Comparison of ENCODE assay signal across 34 cellular contexts in genomic region chr19:7983995-7984837, GRCh38. TPM values are rescaled to one million over a fixed set of nuclear protein-coding genes. Genes with fewer than 3 reads are reported as not detected.
DNase-seq lines count a peak whose midpoint lies in the region; ATAC-seq, FAIRE-seq and TF ChIP-seq lines count a peak whose summit lies in the region.
"Had no signal": no experiment of that assay in that cellular context is flagged by ENCODE, and none has a peak within 500 bp of the region (broad histone marks: within the 10 kb centered on the region; RNA-seq: fewer than 3 reads in every experiment).

No MANE protein-coding gene starts in this region.

- H2AK5ac ChIP-seq in H1 (ENCODE audit: low read depth, low read length) = no peak overlapping the region

- no peaks in the 10 kb centered on the region for H3K9me3 Mint-ChIP-seq in stimulated activated effector memory CD8-positive, alpha-beta T cell treated with anti-CD3 and anti-CD28 coated beads, Interleukin-12 subunit alpha, Interleukin-12 subunit beta, amount 100 ng/mL, for 72 hours
- H3K9me3 Mint-ChIP-seq: activated CD4-positive, alpha-beta memory T cell treated with anti-CD3 and anti-CD28 coated beads, Interleukin-2, amount 10 ng/mL, durations not matched to agents 7 days and 5 days; CD4-positive, CD25-positive, alpha-beta regulatory T cell; stimulated activated naive CD8-positive, alpha-beta T cell treated with anti-CD3 and anti-CD28 coated beads, Interleukin-15, Interleukin-2, amounts not matched to agents 100 ng/mL and 50 ng/mL, for 24 hours had no signal

- no peaks in the 10 kb centered on the region for H3K23me2 ChIP-seq in H1 (ENCODE audit: low read depth, low read length)

- no peak overlapping the region for H2BK12ac ChIP-seq in H1 (ENCODE audit: low read depth, low read length)

- FAIRE-seq in H1 (lab: Jason Lieb, UNC) = no peak
- FAIRE-seq in kidney (lab: Jason Lieb, UNC) = no peak
- FAIRE-seq: D721Med, HTR-8/SVneo, pancreas had no signal

- CTCF ChIA-PET in H1 (lab: Charles Lee; ENCODE audit: partially characterized antibody) = interaction anchor here (0.9 to 1.8 kb wide), 3 partner anchors 12 to 17 kb away, joined by 4 to 6 read pairs (median 5); no protein-coding TSS in a partner anchor

- no peaks in the 10 kb centered on the region for H3K27me3 ChIP-seq in H1 (replicated peaks in 1 of 4; ENCODE audit: control insufficient read depth in 3 of 4, extremely low read depth in 1 of 4, insufficient read depth in 3 of 4, low read length in 3 of 4)
- H3K27me3 ChIP-seq: adrenal gland, pancreas, testis, uterus had no signal

- 96% methylated on average over 13 of the region's 14 CpGs; no CpG with 5 or more reads in 1 of the 2 experiments for WGBS in H1 (ENCODE audit: extremely low coverage in 1 of 2, insufficient coverage in 1 of 2, insufficient read length in 1 of 2, insufficient replicate concordance in 2 of 2, low coverage in 1 of 2, low lambda C conversion rate in 2 of 2, missing lambda C conversion rate in 1 of 2), 2 experiments

- H3K27ac ChIP-seq in H1 (ENCODE audit: low read depth, low read length) (no peak overlapping the region), kidney (ENCODE audit: low read depth in 2 of 2, low read length in 2 of 2) (peak overlapping the region; percentile 69 to 81)
- H3K27ac ChIP-seq: adrenal gland, GM23248, KMS-11, pancreas, testis had no signal

- TF ChIP-seq RAD21 in H1 (IDR thresholded peaks at IDR 0.05 in 1 of 2, conservative IDR thresholded peaks at IDR 0.05 in 1 of 2; ENCODE audit: low read depth in 2 of 2, low read length in 2 of 2) = no peak

- H4K5ac ChIP-seq in H1 (ENCODE audit: insufficient read length, low read depth, low read length) = no peak overlapping the region

- peaks cover 70% of the 10 kb centered on the region for H3K36me3 Mint-ChIP-seq in stimulated activated effector memory CD8-positive, alpha-beta T cell treated with anti-CD3 and anti-CD28 coated beads, Interleukin-12 subunit alpha, Interleukin-12 subunit beta, amount 100 ng/mL, for 72 hours

- no peak overlapping the region for H3K14ac ChIP-seq in H1 (ENCODE audit: insufficient read length)

- H2BK120ac ChIP-seq in H1 (replicated peaks; ENCODE audit: low read depth, low read length) = no peak overlapping the region

- ATAC-seq in Right ventricle myocardium superior (ENCODE audit: poor library complexity) (peak; percentile 25), Right ventricle myocardium inferior (no peak), HG02852 (IDR thresholded peaks at IDR 0.05; ENCODE audit: unreplicated experiment) (no peak)
- no peak for ATAC-seq in stimulated activated effector memory CD8-positive, alpha-beta T cell treated with anti-CD3 and anti-CD28 coated beads, Interleukin-12 subunit alpha, Interleukin-12 subunit beta, amount 100 ng/mL, for 72 hours
- ATAC-seq: mucosa of descending colon, pancreas had no signal

- no peak overlapping the region for H3K23ac ChIP-seq in H1 (ENCODE audit: insufficient read length)

- TF ChIP-seq CTCF in H1 (IDR thresholded peaks at IDR 0.05; ENCODE audit: control extremely low read depth in 1 of 3, insufficient read depth in 1 of 3, low read depth in 1 of 3, low read length in 3 of 3) (no peak), kidney (IDR thresholded peaks at IDR 0.05; ENCODE audit: borderline replicate concordance, extremely low read depth, insufficient read depth) (no peak)

- no peak for TF ChIP-seq EP300 in H1 (IDR thresholded peaks at IDR 0.05; ENCODE audit: borderline replicate concordance in 1 of 2, low read depth in 2 of 2, low read length in 2 of 2)

- H2AFZ ChIP-seq in H1 (ENCODE audit: low read length) = no peak overlapping the region
- H2AFZ ChIP-seq: GM23248 had no signal

- no peak overlapping the region for H3K18ac ChIP-seq in H1 (ENCODE audit: extremely low read depth, low read length)

- H3K79me2 ChIP-seq in H1 (ENCODE audit: control insufficient read depth in 1 of 2, insufficient read depth in 2 of 2, low read length in 2 of 2) = peaks cover 0 to 57% of the 10 kb centered on the region in 2 experiments; a peak in 3 of 4 replicates

- no peak overlapping the region for H3K4me2 ChIP-seq in H1 (ENCODE audit: insufficient read depth in 1 of 2, low read depth in 2 of 2, low read length in 2 of 2)
- H3K4me2 ChIP-seq: KMS-11, smooth muscle cell had no signal

- H4K91ac ChIP-seq in H1 (replicated peaks; ENCODE audit: insufficient read length, low read length) = no peak overlapping the region

- DNase-seq in Right ventricle myocardium superior (peak; percentile 34), Right ventricle myocardium inferior (ENCODE audit: missing footprints) (no peak), H1 (ENCODE audit: low read depth in 1 of 2, low spot score in 2 of 2) (no peak), kidney (peak; percentile 48), middle frontal gyrus (ENCODE audit: extremely low spot score, low spot score) (no peak), UCSD-AML1 (lab: John Stamatoyannopoulos, UW; ENCODE audit: unreplicated experiment) (no peak)
- no peak for DNase-seq in stimulated activated effector memory CD8-positive, alpha-beta T cell treated with anti-CD3 and anti-CD28 coated beads, Interleukin-12 subunit alpha, Interleukin-12 subunit beta, amount 100 ng/mL, for 72 hours (ENCODE audit: low spot score in 2 of 2)
- DNase-seq: 8988T; activated CD4-positive, alpha-beta memory T cell treated with anti-CD3 and anti-CD28 coated beads, Interleukin-2, amount 10 ng/mL, durations not matched to agents 7 days and 5 days; activated CD8-positive, alpha-beta memory T cell treated with anti-CD3 and anti-CD28 coated beads, Interleukin-2, amount 50 U/mL, for 4 hours; activated naive CD4-positive, alpha-beta T cell treated with Interleukin-2 at 50 U/mL for 16 hours; adrenal gland; CD4-positive, CD25-positive, alpha-beta regulatory T cell; DND-41; GF-D8; GM23248; MM.1S; NCI-H1417 treated with DMSO at 0.1 percent for 48 hours; NCI-H2081 treated with DMSO at 0.1 percent for 48 hours; NCI-H226; NCI-H69; SHP77 treated with DMSO at 0.1 percent for 48 hours; stimulated activated CD4-positive, alpha-beta T cell treated with anti-CD3 and anti-CD28 coated beads, Interleukin-1b, Interleukin-23, amount 100 ng/mL, for 48 hours; testis; uterus had no signal

- H3K4me3 ChIP-seq in H1 (ENCODE audit: extremely low read depth in 1 of 4, insufficient read depth in 2 of 4, low read depth in 3 of 4, low read length in 4 of 4) (no peak overlapping the region), kidney (ENCODE audit: low read length in 2 of 2) (no peak overlapping the region)
- H3K4me3 ChIP-seq: adrenal gland, GM23248, mucosa of descending colon, pancreas, smooth muscle cell, testis, uterus had no signal

- peak overlapping the region; percentile 69 for H4K8ac ChIP-seq in H1 (ENCODE audit: extremely low read depth, insufficient read depth, low read length)

- H3K4me3 Mint-ChIP-seq in stimulated activated effector memory CD8-positive, alpha-beta T cell treated with anti-CD3 and anti-CD28 coated beads, Interleukin-12 subunit alpha, Interleukin-12 subunit beta, amount 100 ng/mL, for 72 hours = no peak overlapping the region
- H3K4me3 Mint-ChIP-seq: activated CD4-positive, alpha-beta memory T cell treated with anti-CD3 and anti-CD28 coated beads, Interleukin-2, amount 10 ng/mL, durations not matched to agents 7 days and 5 days; CD4-positive, CD25-positive, alpha-beta regulatory T cell; stimulated activated naive CD8-positive, alpha-beta T cell treated with anti-CD3 and anti-CD28 coated beads, Interleukin-15, Interleukin-2, amounts not matched to agents 100 ng/mL and 50 ng/mL, for 24 hours had no signal

- no peak overlapping the region for H2BK5ac ChIP-seq in H1 (ENCODE audit: low read depth, low read length)

- no peak for TF ChIP-seq POLR2A in H1 (IDR thresholded peaks at IDR 0.05; ENCODE audit: control extremely low read depth in 1 of 2, low read depth in 2 of 2, low read length in 2 of 2)

- H3K56ac ChIP-seq in H1 (replicated peaks; ENCODE audit: insufficient read length, low read depth, low read length) = no peak overlapping the region

- H3K4me1 Mint-ChIP-seq in stimulated activated effector memory CD8-positive, alpha-beta T cell treated with anti-CD3 and anti-CD28 coated beads, Interleukin-12 subunit alpha, Interleukin-12 subunit beta, amount 100 ng/mL, for 72 hours = peaks cover 43% of the 10 kb centered on the region
- H3K4me1 Mint-ChIP-seq: activated CD4-positive, alpha-beta memory T cell treated with anti-CD3 and anti-CD28 coated beads, Interleukin-2, amount 10 ng/mL, durations not matched to agents 7 days and 5 days had no signal

- POLR2A ChIA-PET in H1 (lab: Charles Lee; ENCODE audit: partially characterized antibody) = interaction anchor here (1.4 to 2.1 kb wide), 2 partner anchors 10 to 70 kb away, joined by 3 to 4 read pairs; no protein-coding TSS in a partner anchor

- peak overlapping the region; percentile 52 for H3K27ac Mint-ChIP-seq in stimulated activated effector memory CD8-positive, alpha-beta T cell treated with anti-CD3 and anti-CD28 coated beads, Interleukin-12 subunit alpha, Interleukin-12 subunit beta, amount 100 ng/mL, for 72 hours
- H3K27ac Mint-ChIP-seq: activated CD4-positive, alpha-beta memory T cell treated with anti-CD3 and anti-CD28 coated beads, Interleukin-2, amount 10 ng/mL, durations not matched to agents 7 days and 5 days; CD4-positive, CD25-positive, alpha-beta regulatory T cell; stimulated activated naive CD8-positive, alpha-beta T cell treated with anti-CD3 and anti-CD28 coated beads, Interleukin-15, Interleukin-2, amounts not matched to agents 100 ng/mL and 50 ng/mL, for 24 hours had no signal

- no peak overlapping the region for H2BK15ac ChIP-seq in H1 (ENCODE audit: low read length)

- H3K79me1 ChIP-seq in H1 (ENCODE audit: low read depth, low read length) = peaks cover 39% of the 10 kb centered on the region

- H3K9me3 ChIP-seq in H1 (ENCODE audit: insufficient read depth in 2 of 2, low read depth in 1 of 2, low read length in 1 of 2) (no peaks in the 10 kb centered on the region), kidney (ENCODE audit: control insufficient read depth in 1 of 2, low read length in 2 of 2) (no peaks in the 10 kb centered on the region)
- H3K9me3 ChIP-seq: adrenal gland, mucosa of descending colon, pancreas, testis, uterus had no signal

- H3K36me3 ChIP-seq in H1 (ENCODE audit: control insufficient read depth in 2 of 4, insufficient read depth in 4 of 4, low read length in 3 of 4) (peaks cover 20 to 83% (median 52%) of the 10 kb centered on the region in 4 experiments), kidney (ENCODE audit: control insufficient read depth in 1 of 2, insufficient read depth in 2 of 2, low read length in 2 of 2) (peaks cover 15 to 54% of the 10 kb centered on the region in 2 donors)
- H3K36me3 ChIP-seq: uterus had no signal

- no peaks in the 10 kb centered on the region for H3K4me1 ChIP-seq in H1 (replicated peaks in 1 of 4; ENCODE audit: control insufficient read depth in 3 of 4, insufficient read depth in 4 of 4, low read length in 3 of 4)
- peaks cover 35 to 53% of the 10 kb centered on the region in 2 donors for H3K4me1 ChIP-seq in kidney (ENCODE audit: control insufficient read depth in 1 of 2, insufficient read depth in 1 of 2, low read depth in 1 of 2, low read length in 2 of 2)
- H3K4me1 ChIP-seq: uterus had no signal

- H2BK20ac ChIP-seq in H1 (ENCODE audit: low read length) = no peak overlapping the region

- no peak overlapping the region for H3K9ac ChIP-seq in H1 (replicated peaks in 1 of 4; ENCODE audit: extremely low read depth in 1 of 4, low read depth in 3 of 4, low read length in 3 of 4)
- peak overlapping the region in 1 of 2 donors; percentile 28 for H3K9ac ChIP-seq in kidney (ENCODE audit: low read length in 2 of 2)
- H3K9ac ChIP-seq: GM23248, KMS-11 had no signal

- intact Hi-C loops in Right ventricle myocardium superior (cut with DNase I) (no loop called here), Right ventricle myocardium inferior (cut with DNase I) (no loop called here), kidney (cut with DNase I) (no loop called here)

- no peak overlapping the region for H3K4ac ChIP-seq in H1 (replicated peaks; ENCODE audit: insufficient read length, low read depth, low read length)

- H4K20me1 ChIP-seq in H1 (replicated peaks in 1 of 2; ENCODE audit: control insufficient read depth in 1 of 2, insufficient read depth in 2 of 2, low read length in 2 of 2) = peaks cover 50 to 68% of the 10 kb centered on the region in 2 experiments

RNA-seq across cellular contexts. Expression of gene ELAVL1, which starts 21.2 kb away (rescaled TPM):
- 49.4 TPM for total RNA-seq in Right ventricle myocardium superior
- 55.1 TPM for total RNA-seq in Right ventricle myocardium inferior
- total RNA-seq in H1 (2021; fragmentation: NEBNext Ultra II Directional; extraction: Animal tissue kit (Norgen Biotek cat#: 25700)) = 163 and 167 TPM in 2 replicates
- polyA plus RNA-seq in H1 (2011; rRNA removed) = 56.7 and 65.2 TPM in 2 replicates
- polyA plus RNA-seq in H1 (2011; cell fraction: cytosol; rRNA removed) = 74.2 TPM
- 70.1 TPM for polyA plus RNA-seq in H1 (2011; cell fraction: nucleus; rRNA removed)
- 111 to 115 TPM (median 113 TPM) in 4 replicates for polyA plus RNA-seq in H1 (2012, experiment 1 of 2)
- 69.3 TPM for polyA plus RNA-seq in H1 (2012, experiment 2 of 2)
- 71.2 TPM for polyA plus RNA-seq in H1 (2013, experiment 1 of 2)
- polyA plus RNA-seq in H1 (2013, experiment 2 of 2) = 73.0 TPM
- polyA minus RNA-seq in H1 (2011; rRNA and poly(A)+ RNA removed) = 85.2 and 94.8 TPM in 2 replicates
- polyA minus RNA-seq in H1 (2011; cell fraction: cytosol; rRNA and poly(A)+ RNA removed) = 70.8 TPM
- 18.9 TPM for polyA minus RNA-seq in H1 (2011; cell fraction: nucleus; rRNA and poly(A)+ RNA removed)
- total RNA-seq in kidney = 64.7 TPM
- 34.6 TPM for polyA plus RNA-seq in kidney (ENCODE audit: insufficient read depth, low read depth, low replicate concordance)

RNA-seq across cellular contexts. Expression of gene TIMM44, which starts 40.8 kb away (rescaled TPM):
- total RNA-seq in Right ventricle myocardium superior (116 TPM), Right ventricle myocardium inferior (111 TPM), kidney (57.8 TPM)
- total RNA-seq in H1 (2021; fragmentation: NEBNext Ultra II Directional; extraction: Animal tissue kit (Norgen Biotek cat#: 25700)) = 123 and 131 TPM in 2 replicates
- polyA plus RNA-seq in H1 (2011; rRNA removed) (150 and 182 TPM in 2 replicates), kidney (ENCODE audit: insufficient read depth, low read depth, low replicate concordance) (46.7 TPM)
- 146 TPM for polyA plus RNA-seq in H1 (2011; cell fraction: cytosol; rRNA removed)
- 233 TPM for polyA plus RNA-seq in H1 (2011; cell fraction: nucleus; rRNA removed)
- polyA plus RNA-seq in H1 (2012, experiment 1 of 2) = 104 to 111 TPM (median 110 TPM) in 4 replicates
- polyA plus RNA-seq in H1 (2012, experiment 2 of 2) = 96.8 TPM
- 82.6 TPM for polyA plus RNA-seq in H1 (2013, experiment 1 of 2)
- polyA plus RNA-seq in H1 (2013, experiment 2 of 2) = 83.2 TPM
- polyA minus RNA-seq in H1 (2011; rRNA and poly(A)+ RNA removed) = 39.9 and 48.1 TPM in 2 replicates
- 68.8 TPM for polyA minus RNA-seq in H1 (2011; cell fraction: cytosol; rRNA and poly(A)+ RNA removed)
- 56.9 TPM for polyA minus RNA-seq in H1 (2011; cell fraction: nucleus; rRNA and poly(A)+ RNA removed)

RNA-seq across cellular contexts. Expression of gene CTXN1, which starts 58.3 kb away (rescaled TPM):
- total RNA-seq in Right ventricle myocardium superior (0.16 TPM), Right ventricle myocardium inferior (0.19 TPM), kidney (25.9 TPM)
- 58.0 and 64.5 TPM in 2 replicates for total RNA-seq in H1 (2021; fragmentation: NEBNext Ultra II Directional; extraction: Animal tissue kit (Norgen Biotek cat#: 25700))
- polyA plus RNA-seq in H1 (2011; rRNA removed) (16.4 and 39.1 TPM in 2 replicates), kidney (ENCODE audit: insufficient read depth, low read depth, low replicate concordance) (8.9 TPM)
- 15.2 TPM for polyA plus RNA-seq in H1 (2011; cell fraction: cytosol; rRNA removed)
- polyA plus RNA-seq in H1 (2011; cell fraction: nucleus; rRNA removed) = 29.7 TPM
- polyA plus RNA-seq in H1 (2012, experiment 1 of 2) = 13.0 to 35.0 TPM (median 34.2 TPM) in 4 replicates
- polyA plus RNA-seq in H1 (2012, experiment 2 of 2) = 25.9 TPM
- polyA plus RNA-seq in H1 (2013, experiment 1 of 2) = 44.9 TPM
- 51.0 TPM for polyA plus RNA-seq in H1 (2013, experiment 2 of 2)
- 0.54 and 1.6 TPM in 2 replicates for polyA minus RNA-seq in H1 (2011; rRNA and poly(A)+ RNA removed)
- 38.1 TPM for polyA minus RNA-seq in H1 (2011; cell fraction: cytosol; rRNA and poly(A)+ RNA removed)
- 17.8 TPM for polyA minus RNA-seq in H1 (2011; cell fraction: nucleus; rRNA and poly(A)+ RNA removed)
- total RNA-seq: activated CD4-positive, alpha-beta memory T cell treated with anti-CD3 and anti-CD28 coated beads, Interleukin-2, amount 10 ng/mL, durations not matched to agents 7 days and 5 days; CD4-positive, CD25-positive, alpha-beta regulatory T cell; T-helper 2 cell treated with Interferon-gamma antibody and Interleukin-4, amounts not matched to agents 100 ng/mL and 5 ng/mL, for 36 hours had no signal
- polyA plus RNA-seq: CD4-positive, CD25-positive, alpha-beta regulatory T cell had no signal

Comparison
In these comparisons a context has a peak if more than half of its experiments do, and no peak if none do; other contexts are left out.
1. DNase-seq: peak in Right ventricle myocardium superior (single experiment) and kidney (single experiment); none in Right ventricle myocardium inferior (single experiment), H1 (0 of 2), stimulated activated effector memory CD8-positive, alpha-beta T cell treated with anti-CD3 and anti-CD28 coated beads, Interleukin-12 subunit alpha, Interleukin-12 subunit beta, amount 100 ng/mL, for 72 hours (0 of 2), middle frontal gyrus (single experiment) and UCSD-AML1 (single experiment).
2. RNA of gene CTXN1, which starts 58.3 kb away (total RNA-seq): 58.0 to 64.5 TPM in H1 and 25.9 TPM in kidney (single experiment); 0.19 TPM in Right ventricle myocardium inferior (single experiment) and 0.16 TPM in Right ventricle myocardium superior (single experiment); every median in the first group is over 10 times any median in the second.